In genomic region chr4:14652522-14652921, GRCh38 we compare ENCODE assay signal across 19 cellular contexts.
DNase-seq lines count a peak whose midpoint lies in the region; ATAC-seq, FAIRE-seq and TF ChIP-seq lines count a peak whose summit lies in the region.
"Had no signal": no experiment of that assay in that cellular context is flagged by ENCODE, and none has a peak within 500 bp of the region (broad histone marks: within the 10 kb centered on the region; RNA-seq: fewer than 3 reads in every experiment).

No MANE protein-coding gene starts in this region.

- H3K36me3 ChIP-seq in bronchial epithelial cell (ENCODE audit: control insufficient read depth, insufficient read depth, low read length): no peaks in the 10 kb centered on the region
- H3K36me3 ChIP-seq: BLaER1 treated with 17β-estradiol and CSF1 and Interleukin-3, amounts not matched to agents 10 nM and 100 nM had no signal

- FAIRE-seq in bronchial epithelial cell (lab: Jason Lieb, UNC): no peak
- FAIRE-seq: G401.6, GM12891, HepG2, HTR-8/SVneo had no signal

- peak; percentile 1 for DNase-seq in NCI-H748 (lab: John Stamatoyannopoulos, UW; ENCODE audit: unreplicated experiment)
- no peak for DNase-seq in NCI-H748 treated with DMSO at 0.1 percent for 48 hours (lab: John Stamatoyannopoulos, UW)
- DNase-seq in HCEC 1CT: peak; percentile 34
- DNase-seq in NCI-H510A treated with DMSO at 0.1 percent for 48 hours (lab: John Stamatoyannopoulos, UW): peak; percentile 52
- DNase-seq in bronchial epithelial cell (ENCODE audit: low read depth): peak; percentile 9
- no peak for DNase-seq in HT-29 (ENCODE audit: low spot score)
- DNase-seq: 8988T; ACHN; CD4-positive, CD25-positive, alpha-beta regulatory T cell; DMS79; GOT3; H9 had no signal

- H3K27me3 ChIP-seq in bronchial epithelial cell (ENCODE audit: control insufficient read depth, insufficient read depth, low read length): no peaks in the 10 kb centered on the region
- H3K27me3 ChIP-seq: BLaER1 treated with 17β-estradiol and CSF1 and Interleukin-3, amounts not matched to agents 10 nM and 100 nM had no signal

- TF ChIP-seq CTCF in bronchial epithelial cell (IDR thresholded peaks at IDR 0.05; ENCODE audit: insufficient read depth, low read length, severe bottlenecking): no peak

- ATAC-seq in GM19452 (IDR thresholded peaks at IDR 0.05; ENCODE audit: unreplicated experiment) (no peak), GM18858 (IDR thresholded peaks at IDR 0.05; ENCODE audit: unreplicated experiment) (no peak)
- ATAC-seq: HepG2 had no signal

- H3K4me3 ChIP-seq in bronchial epithelial cell (ENCODE audit: low read depth, low read length): no peak overlapping the region
- H3K4me3 ChIP-seq: BLaER1 treated with 17β-estradiol and CSF1 and Interleukin-3, amounts not matched to agents 10 nM and 100 nM had no signal

Comparison
In these comparisons a context has a peak if more than half of its experiments do, and no peak if none do; other contexts are left out.
1. DNase-seq: peak in NCI-H748 (single experiment), HCEC 1CT (single experiment), NCI-H510A treated with DMSO at 0.1 percent for 48 hours (single experiment) and bronchial epithelial cell (single experiment); none in NCI-H748 treated with DMSO at 0.1 percent for 48 hours (single experiment) and HT-29 (single experiment).